Comparison of ENCODE assay signal across 23 cellular contexts in the genomic region with DNA sequence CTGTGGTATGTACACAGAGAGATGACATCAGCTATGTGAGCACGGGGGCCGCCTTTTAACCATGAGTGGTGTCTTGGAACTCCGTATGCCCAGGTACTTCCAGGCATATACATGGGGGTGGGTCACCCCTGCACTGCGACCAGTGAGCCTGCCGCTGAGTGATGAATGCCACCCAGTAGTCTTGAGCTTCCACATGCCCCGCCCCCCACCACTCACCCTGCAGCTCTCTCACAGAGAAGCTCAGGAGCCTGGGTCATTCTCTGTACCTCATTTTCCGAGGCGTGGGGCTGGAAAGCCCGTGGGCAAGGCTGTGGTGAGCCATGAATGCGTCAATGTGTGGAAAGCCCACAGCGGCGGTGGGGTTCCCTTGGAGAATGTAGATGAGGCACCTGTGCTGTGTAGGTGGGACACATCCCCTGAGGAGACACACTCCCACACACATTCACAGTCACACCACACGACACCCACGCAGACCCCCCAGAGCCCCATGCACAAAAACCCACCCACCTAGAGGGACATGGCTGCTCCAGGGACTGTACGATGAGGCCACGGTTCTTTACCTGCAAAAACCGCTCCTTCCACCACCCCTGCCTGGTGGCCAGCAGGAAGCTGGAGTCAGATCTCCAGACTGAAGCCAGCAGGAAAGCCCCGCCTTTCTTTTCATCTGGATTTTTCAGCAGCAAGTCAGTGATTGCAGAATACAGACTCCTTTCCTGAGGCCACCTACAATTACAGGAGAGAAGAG.
DNase-seq lines count a peak whose midpoint lies in the region; ATAC-seq and TF ChIP-seq lines count a peak whose summit lies in the region.
"Had no signal": no experiment of that assay in that cellular context is flagged by ENCODE, and none has a peak within 500 bp of the region (broad histone marks: within the 10 kb centered on the region; RNA-seq: fewer than 3 reads in every experiment).

No MANE protein-coding gene starts in this region.

- H3K4me1 Mint-ChIP-seq in WTC11, result peaks cover 26% of the 10 kb centered on the region
- H3K4me1 Mint-ChIP-seq: CD4-positive, alpha-beta memory T cell had no signal

- CTCF ChIA-PET in WTC11 (lab: Charles Lee), result interaction anchor here (0.5 to 2.4 kb wide), 28 partner anchors 8 to 475 kb away, joined by 3 to 16 read pairs (median 4); partner anchors contain the start of gene LRRC75B

- no peaks in the 10 kb centered on the region for H3K27me3 ChIP-seq in lower lobe of right lung (ENCODE audit: low read depth)
- H3K27me3 ChIP-seq: body of pancreas, dorsolateral prefrontal cortex, right lobe of liver had no signal

- no peaks in the 10 kb centered on the region; the same call in 1 of the 2 replicates for H3K27me3 Mint-ChIP-seq in WTC11 (ENCODE audit: low read depth)

- no peak overlapping the region for H3K27ac Mint-ChIP-seq in WTC11
- H3K27ac Mint-ChIP-seq: CD4-positive, alpha-beta memory T cell; stimulated activated naive CD8-positive, alpha-beta T cell treated with anti-CD3 and anti-CD28 coated beads, Interleukin-15, Interleukin-2, amounts not matched to agents 100 ng/mL and 50 ng/mL, for 24 hours had no signal

- H3K4me3 Mint-ChIP-seq in WTC11, result no peak overlapping the region
- H3K4me3 Mint-ChIP-seq: CD4-positive, alpha-beta memory T cell; stimulated activated naive CD8-positive, alpha-beta T cell treated with anti-CD3 and anti-CD28 coated beads, Interleukin-15, Interleukin-2, amounts not matched to agents 100 ng/mL and 50 ng/mL, for 24 hours had no signal

- TF ChIP-seq CTCF in WTC11 (IDR thresholded peaks at IDR 0.05) (no peak), lower lobe of right lung (IDR thresholded peaks at IDR 0.05) (no peak), foreskin fibroblast (IDR thresholded peaks at IDR 0.05; ENCODE audit: low read depth, low read length) (no peak)

- no peaks in the 10 kb centered on the region for H3K9me3 Mint-ChIP-seq in WTC11
- H3K9me3 Mint-ChIP-seq: CD4-positive, alpha-beta memory T cell; stimulated activated naive CD8-positive, alpha-beta T cell treated with anti-CD3 and anti-CD28 coated beads, Interleukin-15, Interleukin-2, amounts not matched to agents 100 ng/mL and 50 ng/mL, for 24 hours had no signal

- peak; percentile 45 for DNase-seq in DMS53 (lab: John Stamatoyannopoulos, UW)
- DNase-seq in DMS53 treated with DMSO at 0.1 percent for 48 hours (lab: John Stamatoyannopoulos, UW; ENCODE audit: unreplicated experiment), result no peak
- DNase-seq in AG20443 (ENCODE audit: low spot score), result peak; percentile 3
- no peak for DNase-seq in WTC11 (ENCODE audit: low spot score)
- no peak for DNase-seq in lower lobe of right lung
- DNase-seq in foreskin fibroblast, result no peak
- DNase-seq in NCI-H524 (lab: John Stamatoyannopoulos, UW), result no peak
- DNase-seq: activated effector memory CD4-positive, alpha-beta T cell treated with anti-CD3 and anti-CD28 coated beads, Interleukin-2, amount 50 U/mL, for 16 hours; activated T-cell treated with anti-CD3 and anti-CD28 coated beads for 4 hours; body of pancreas; CD4-positive, alpha-beta memory T cell; dorsolateral prefrontal cortex; kidney; NCI-H1694; NCI-H2171; NCI-H524 treated with DMSO at 0.1 percent for 48 hours; NK-92 treated with Interleukin-12 subunit alpha and Interleukin-12 subunit beta, amount 100 ng/mL, for 24 hours; right lobe of liver; SIG-M5; stimulated activated CD4-positive, alpha-beta T cell treated with anti-CD3 and anti-CD28 coated beads, Interleukin-12 subunit alpha, Interleukin-12 subunit beta, amount 100 ng/mL, for 4 hours had no signal

- no peaks in the 10 kb centered on the region for H3K4me1 ChIP-seq in lower lobe of right lung

- ATAC-seq in WTC11 (peak; percentile 35), lower lobe of right lung (peak; percentile 59 to 77), HG02588 (IDR thresholded peaks at IDR 0.05; ENCODE audit: unreplicated experiment) (no peak)

- H3K36me3 Mint-ChIP-seq in WTC11, result no peaks in the 10 kb centered on the region
- H3K36me3 Mint-ChIP-seq: CD4-positive, alpha-beta memory T cell had no signal

- no peak overlapping the region for H3K27ac ChIP-seq in lower lobe of right lung
- H3K27ac ChIP-seq: 22Rv1, body of pancreas, dorsolateral prefrontal cortex, right lobe of liver had no signal

- intact Hi-C loops in lower lobe of right lung (cut with DNase I), result loop anchor here (10.0 kb wide), 1 partner anchor 48 kb away; no protein-coding TSS in a partner anchor

- H3K4me3 ChIP-seq in lower lobe of right lung (peak overlapping the region; percentile 1), foreskin fibroblast (ENCODE audit: low read depth in 1 of 2, low read length in 2 of 2) (no peak overlapping the region)
- H3K4me3 ChIP-seq: body of pancreas, dorsolateral prefrontal cortex, right lobe of liver had no signal

- POLR2A ChIA-PET in WTC11 (lab: Charles Lee), result no interaction called here

- H3K36me3 ChIP-seq in lower lobe of right lung, result no peaks in the 10 kb centered on the region
- H3K36me3 ChIP-seq: right lobe of liver had no signal

- no peaks in the 10 kb centered on the region for H3K9me3 ChIP-seq in lower lobe of right lung
- H3K9me3 ChIP-seq: body of pancreas, right lobe of liver had no signal

TF ChIP-seq in WTC11, 78 proteins besides CTCF, POLR2A, EP300 and RAD21 (continues in another document):
- no peak for TF ChIP-seq NFATC4 (CRISPR knock-in tag; IDR thresholded peaks at IDR 0.05)
- no peak for TF ChIP-seq FOXJ3 (CRISPR knock-in tag; IDR thresholded peaks at IDR 0.05; ENCODE audit: borderline replicate concordance)
- no peak for TF ChIP-seq ZNF532 (CRISPR knock-in tag; IDR thresholded peaks at IDR 0.05; ENCODE audit: borderline replicate concordance)
- TF ChIP-seq ARID4B (CRISPR knock-in tag; IDR thresholded peaks at IDR 0.05; ENCODE audit: borderline replicate concordance), result no peak
- no peak for TF ChIP-seq PRRX2 (CRISPR knock-in tag; IDR thresholded peaks at IDR 0.05)

Comparison
In these comparisons a context has a peak if more than half of its experiments do, and no peak if none do; other contexts are left out.
1. DNase-seq: peak in DMS53 (single experiment) and AG20443 (single experiment); none in DMS53 treated with DMSO at 0.1 percent for 48 hours (single experiment), WTC11 (single experiment), lower lobe of right lung (single experiment), foreskin fibroblast (0 of 2) and NCI-H524 (0 of 2).